Comparison of ENCODE assay signal across 17 cellular contexts in genomic region chr4:79958511-79959264, GRCh38.
"Had no signal": no experiment of that assay in that cellular context is flagged by ENCODE, and none has a peak within 500 bp of the region (broad histone marks: within the 10 kb centered on the region; RNA-seq: fewer than 3 reads in every experiment).

No MANE protein-coding gene starts in this region.

- H3K9me3 ChIP-seq: esophagus squamous epithelium, heart right ventricle, left lung, ovary, sigmoid colon, upper lobe of left lung had no signal

- H3K9me3 Mint-ChIP-seq: activated CD4-positive, alpha-beta memory T cell treated with anti-CD3 and anti-CD28 coated beads for 36 hours; activated naive CD8-positive, alpha-beta T cell treated with anti-CD3 and anti-CD28 coated beads, Interleukin-2, amount 50 U/mL, for 24 hours; memory B cell; stimulated activated naive CD8-positive, alpha-beta T cell treated with anti-CD3 and anti-CD28 coated beads, Interleukin-15, Interleukin-2, amounts not matched to agents 100 ng/mL and 50 ng/mL, for 24 hours had no signal

- DNase-seq: activated CD4-positive, alpha-beta memory T cell treated with anti-CD3 and anti-CD28 coated beads for 36 hours; activated naive CD4-positive, alpha-beta T cell treated with Interleukin-2 at 50 U/mL for 16 hours; activated naive CD8-positive, alpha-beta T cell treated with anti-CD3 and anti-CD28 coated beads, Interleukin-2, amount 50 U/mL, for 24 hours; activated T-cell treated with anti-CD3 and anti-CD28 coated beads, Interleukin-2, amount 50 U/mL, for 48 hours; esophagus squamous epithelium; foreskin keratinocyte; heart right ventricle; islet precursor cell; left lung; ovary; sigmoid colon; stimulated activated CD4-positive, alpha-beta T cell treated with anti-CD3 and anti-CD28 coated beads, Interleukin-4, amount 100 ng/mL, for 1 hour; T-helper 2 cell; upper lobe of left lung had no signal

- H3K4me3 Mint-ChIP-seq: activated CD4-positive, alpha-beta memory T cell treated with anti-CD3 and anti-CD28 coated beads for 36 hours; activated naive CD8-positive, alpha-beta T cell treated with anti-CD3 and anti-CD28 coated beads, Interleukin-2, amount 50 U/mL, for 24 hours; memory B cell; stimulated activated naive CD8-positive, alpha-beta T cell treated with anti-CD3 and anti-CD28 coated beads, Interleukin-15, Interleukin-2, amounts not matched to agents 100 ng/mL and 50 ng/mL, for 24 hours had no signal

- H3K27ac ChIP-seq: cardiac muscle cell, esophagus squamous epithelium, foreskin keratinocyte, heart right ventricle, left lung, ovary, sigmoid colon, upper lobe of left lung had no signal

- H3K27me3 Mint-ChIP-seq: activated CD4-positive, alpha-beta memory T cell treated with anti-CD3 and anti-CD28 coated beads for 36 hours; activated naive CD8-positive, alpha-beta T cell treated with anti-CD3 and anti-CD28 coated beads, Interleukin-2, amount 50 U/mL, for 24 hours; memory B cell; stimulated activated naive CD8-positive, alpha-beta T cell treated with anti-CD3 and anti-CD28 coated beads, Interleukin-15, Interleukin-2, amounts not matched to agents 100 ng/mL and 50 ng/mL, for 24 hours had no signal

- H3K4me3 ChIP-seq: cardiac muscle cell, esophagus squamous epithelium, heart right ventricle, left lung, ovary, sigmoid colon, upper lobe of left lung had no signal

- H3K4me1 ChIP-seq: esophagus squamous epithelium, foreskin keratinocyte, heart right ventricle, left lung, upper lobe of left lung had no signal

- ATAC-seq: activated naive CD8-positive, alpha-beta T cell treated with anti-CD3 and anti-CD28 coated beads, Interleukin-2, amount 50 U/mL, for 24 hours; foreskin keratinocyte; heart right ventricle; left lung had no signal

- H3K36me3 ChIP-seq: cardiac muscle cell, esophagus squamous epithelium, ovary had no signal

- H3K27ac Mint-ChIP-seq: activated CD4-positive, alpha-beta memory T cell treated with anti-CD3 and anti-CD28 coated beads for 36 hours; activated naive CD8-positive, alpha-beta T cell treated with anti-CD3 and anti-CD28 coated beads, Interleukin-2, amount 50 U/mL, for 24 hours; stimulated activated naive CD8-positive, alpha-beta T cell treated with anti-CD3 and anti-CD28 coated beads, Interleukin-15, Interleukin-2, amounts not matched to agents 100 ng/mL and 50 ng/mL, for 24 hours had no signal

- H3K27me3 ChIP-seq: cardiac muscle cell, esophagus squamous epithelium, foreskin keratinocyte, heart right ventricle, left lung, ovary, sigmoid colon, upper lobe of left lung had no signal

- H3K4me1 Mint-ChIP-seq: activated naive CD8-positive, alpha-beta T cell treated with anti-CD3 and anti-CD28 coated beads, Interleukin-2, amount 50 U/mL, for 24 hours had no signal
